ENCODE assay signal across 19 cellular contexts in genomic region chr17:41492351-41492750, GRCh38. TPM values are rescaled to one million over a fixed set of nuclear protein-coding genes. Genes with fewer than 3 reads are reported as not detected.
A peak's percentile ranks its signal among the peaks of the same experiment; 100 is the strongest.
DNase-seq lines count a peak whose midpoint lies in the region; ATAC-seq, FAIRE-seq and TF ChIP-seq lines count a peak whose summit lies in the region.
"Had no signal": no experiment of that assay in that cellular context is flagged by ENCODE, and none has a peak within 500 bp of the region (broad histone marks: within the 10 kb centered on the region; RNA-seq: fewer than 3 reads in every experiment).

No MANE protein-coding gene starts in this region.

- H3K4me3 ChIP-seq in endothelial cell of umbilical vein (replicated peaks in 1 of 3; ENCODE audit: insufficient read depth in 1 of 3, low read depth in 1 of 3, low read length in 3 of 3) (no peak overlapping the region), uterus (no peak overlapping the region)
- H3K4me3 ChIP-seq: ascending aorta, psoas muscle had no signal

- H3K4me2 ChIP-seq in endothelial cell of umbilical vein (ENCODE audit: insufficient read depth, low read length): no peak overlapping the region

- H3K9ac ChIP-seq in endothelial cell of umbilical vein (replicated peaks; ENCODE audit: extremely low read depth, insufficient read depth, low read length): no peak overlapping the region

- H3K27ac ChIP-seq in endothelial cell of umbilical vein (ENCODE audit: insufficient read depth, low read depth, low read length): no peak overlapping the region
- H3K27ac ChIP-seq in uterus: peak overlapping the region; percentile 47 to 68
- H3K27ac ChIP-seq: ascending aorta, psoas muscle had no signal

- DNase-seq in Right ventricle myocardium superior (no peak), cardiac septum (ENCODE audit: low spot score) (no peak), endothelial cell of umbilical vein (ENCODE audit: low read depth, low spot score) (no peak), midbrain (lab: John Stamatoyannopoulos, UW) (peak; percentile 15), uterus (peak; percentile 38 to 65), germinal center (ENCODE audit: low spot score) (no peak)
- DNase-seq: effector CD4-positive, alpha-beta T cell; glutamatergic neuron; kidney; NCI-H1436 treated with DMSO at 0.1 percent for 48 hours; psoas muscle; stimulated activated CD4-positive, alpha-beta T cell treated with anti-CD3 and anti-CD28 coated beads, Interleukin-2, amount 100 ng/mL, for 48 hours; stimulated activated CD8-positive, alpha-beta memory T cell treated with anti-CD3 and anti-CD28 coated beads, Interleukin-4, amount 100 ng/mL, for 48 hours had no signal

- FAIRE-seq in endothelial cell of umbilical vein (lab: Jason Lieb, UNC): no peak
- FAIRE-seq: GM12891, kidney had no signal

- dilution Hi-C loops in endothelial cell of umbilical vein (cut with MboI; ENCODE audit: extremely low pct_ligation_motif_present, low sequenced_read_pairs): no loop called here

- no peaks in the 10 kb centered on the region for H3K27me3 ChIP-seq in endothelial cell of umbilical vein (ENCODE audit: control insufficient read depth in 2 of 2, insufficient read depth in 2 of 2, low read length in 2 of 2)
- H3K27me3 ChIP-seq in uterus: no peaks in the 10 kb centered on the region
- H3K27me3 ChIP-seq: ascending aorta had no signal

- peak; percentile 16 for ATAC-seq in Right ventricle myocardium superior (ENCODE audit: poor library complexity)
- no peak for ATAC-seq in HG03196 (IDR thresholded peaks at IDR 0.05; ENCODE audit: unreplicated experiment)
- no peak for ATAC-seq in GM19324 (IDR thresholded peaks at IDR 0.05; ENCODE audit: low FRiP score, unreplicated experiment)
- ATAC-seq: psoas muscle had no signal

- no peak for TF ChIP-seq POLR2A in endothelial cell of umbilical vein (IDR thresholded peaks at IDR 0.05; ENCODE audit: low read depth, low read length)
- TF ChIP-seq POLR2A in uterus (IDR thresholded peaks at IDR 0.05): no peak

- no peaks in the 10 kb centered on the region for H3K79me2 ChIP-seq in endothelial cell of umbilical vein (ENCODE audit: control insufficient read depth, insufficient read depth, low read length)

- POLR2A ChIA-PET in endothelial cell of umbilical vein (lab: Charles Lee): interaction anchor here (1.1 kb wide), 1 partner anchor 196 kb away, joined by 3 read pairs; the partner anchor contains the start of gene EIF1

- H3K9me1 ChIP-seq in endothelial cell of umbilical vein (replicated peaks; ENCODE audit: control insufficient read depth, extremely low read depth, insufficient read depth, low read length): no peaks in the 10 kb centered on the region

- BruUV-seq in endothelial cell of umbilical vein (replicated peaks; lab: Mats Ljungman, UMichigan): no TSS peak

- TF ChIP-seq CTCF in endothelial cell of umbilical vein (IDR thresholded peaks at IDR 0.05; ENCODE audit: extremely low read depth in 1 of 2, insufficient read depth in 1 of 2, low read depth in 1 of 2, low read length in 2 of 2): no peak
- no peak for TF ChIP-seq CTCF in uterus (IDR thresholded peaks at IDR 0.05)

- H3K9me3 ChIP-seq in endothelial cell of umbilical vein (replicated peaks; ENCODE audit: control insufficient read depth, insufficient read depth, low read length): no peaks in the 10 kb centered on the region
- H3K9me3 ChIP-seq in uterus: no peaks in the 10 kb centered on the region
- H3K9me3 ChIP-seq: ascending aorta, psoas muscle had no signal

- intact Hi-C loops in Right ventricle myocardium superior (cut with DNase I): no loop called here
- intact Hi-C loops in cardiac septum (cut with DNase I): loop anchor here (10.0 kb wide), 1 partner anchor 168 kb away; no protein-coding TSS in a partner anchor
- intact Hi-C loops in endothelial cell of umbilical vein (cut with micrococcal nuclease): loop anchor here (10.0 kb wide), 2 partner anchors 88 to 688 kb away; no protein-coding TSS in a partner anchor
- intact Hi-C loops in uterus (cut with DNase I; ENCODE audit: low total_unique reads): no loop called here

- H2AFZ ChIP-seq in endothelial cell of umbilical vein (ENCODE audit: low read depth, low read length): peak overlapping the region; percentile 61

- no peaks in the 10 kb centered on the region for H4K20me1 ChIP-seq in endothelial cell of umbilical vein (replicated peaks; ENCODE audit: control insufficient read depth, extremely low read depth, insufficient read depth, low read length)

- H3K4me1 ChIP-seq in endothelial cell of umbilical vein (ENCODE audit: control insufficient read depth, extremely low read depth, insufficient read depth, low read length): peaks cover 24% of the 10 kb centered on the region
- no peaks in the 10 kb centered on the region for H3K4me1 ChIP-seq in uterus
- H3K4me1 ChIP-seq: ascending aorta, psoas muscle had no signal

- CTCF ChIA-PET in endothelial cell of umbilical vein (lab: Charles Lee): interaction anchor here (0.5 to 22.3 kb wide), 9 partner anchors 12 to 673 kb away, joined by 3 to 350 read pairs (median 4); partner anchors contain the start of gene KRT13

- H3K36me3 ChIP-seq in endothelial cell of umbilical vein (ENCODE audit: control insufficient read depth in 2 of 2, extremely low read depth in 1 of 2, insufficient read depth in 2 of 2, low read length in 2 of 2) (no peaks in the 10 kb centered on the region), uterus (no peaks in the 10 kb centered on the region)
- H3K36me3 ChIP-seq: ascending aorta had no signal

TF ChIP-seq in endothelial cell of umbilical vein, 7 proteins besides CTCF, POLR2A, EP300 and RAD21:
- no peak for TF ChIP-seq FOS (IDR thresholded peaks at IDR 0.05; ENCODE audit: borderline replicate concordance, insufficient read depth, low read length)
TF ChIP-seq in endothelial cell of umbilical vein: peak in this region for 0.

RNA-seq across cellular contexts. Expression of gene KRT36, which starts 2.6 kb away (rescaled TPM):
- total RNA-seq in Right ventricle myocardium superior (not detected), cardiac septum (not detected), endothelial cell of umbilical vein (not detected in 2 replicates), uterus (not detected)
- 0.04 and 0.11 TPM in 2 replicates for polyA plus RNA-seq in endothelial cell of umbilical vein
- polyA plus RNA-seq in endothelial cell of umbilical vein (2011; cell fraction: cytosol; rRNA removed): 0.04 TPM in 1 of 2 replicates, not detected in the other
- 0.09 TPM in 1 of 2 replicates, not detected in the other for polyA plus RNA-seq in endothelial cell of umbilical vein (2011; cell fraction: nucleus; rRNA removed)
- polyA plus RNA-seq in endothelial cell of umbilical vein (2012): not detected in 2 replicates
- 0.17 TPM in 1 of 2 replicates, not detected in the other for polyA minus RNA-seq in endothelial cell of umbilical vein
- polyA minus RNA-seq in endothelial cell of umbilical vein (2011; cell fraction: cytosol; rRNA and poly(A)+ RNA removed): not detected
- polyA minus RNA-seq in endothelial cell of umbilical vein (2011; cell fraction: nucleus; rRNA and poly(A)+ RNA removed): not detected in 2 replicates
- total RNA-seq: A673, ascending aorta, kidney, psoas muscle, temporal lobe had no signal

RNA-seq across cellular contexts. Expression of gene KRT35, which starts 11.4 kb away (rescaled TPM):
- total RNA-seq in Right ventricle myocardium superior (not detected), cardiac septum (not detected), endothelial cell of umbilical vein (not detected in 2 replicates), uterus (not detected)
- polyA plus RNA-seq in endothelial cell of umbilical vein: 0.08 TPM in 1 of 2 replicates, not detected in the other
- not detected in 2 replicates for polyA plus RNA-seq in endothelial cell of umbilical vein (2011; cell fraction: cytosol; rRNA removed)
- 0.08 TPM in 1 of 2 replicates, not detected in the other for polyA plus RNA-seq in endothelial cell of umbilical vein (2011; cell fraction: nucleus; rRNA removed)
- polyA plus RNA-seq in endothelial cell of umbilical vein (2012): not detected in 2 replicates
- polyA minus RNA-seq in endothelial cell of umbilical vein: not detected in 2 replicates
- polyA minus RNA-seq in endothelial cell of umbilical vein (2011; cell fraction: cytosol; rRNA and poly(A)+ RNA removed): not detected
- not detected in 2 replicates for polyA minus RNA-seq in endothelial cell of umbilical vein (2011; cell fraction: nucleus; rRNA and poly(A)+ RNA removed)
- total RNA-seq: A673, ascending aorta, kidney, psoas muscle, temporal lobe had no signal
- polyA plus RNA-seq: psoas muscle had no signal

RNA-seq across cellular contexts. Expression of gene KRT13, which starts 13.1 kb away (rescaled TPM):
- total RNA-seq in Right ventricle myocardium superior (not detected), cardiac septum (not detected), endothelial cell of umbilical vein (not detected in 2 replicates), uterus (1 to 10 TPM; 1.5 to 6.4 (median 3.0) TPM)
- not detected in 2 replicates for polyA plus RNA-seq in endothelial cell of umbilical vein
- not detected in 2 replicates for polyA plus RNA-seq in endothelial cell of umbilical vein (2011; cell fraction: cytosol; rRNA removed)
- not detected in 2 replicates for polyA plus RNA-seq in endothelial cell of umbilical vein (2011; cell fraction: nucleus; rRNA removed)
- polyA plus RNA-seq in endothelial cell of umbilical vein (2012): not detected in 2 replicates
- polyA minus RNA-seq in endothelial cell of umbilical vein: not detected in 2 replicates
- polyA minus RNA-seq in endothelial cell of umbilical vein (2011; cell fraction: cytosol; rRNA and poly(A)+ RNA removed): not detected
- polyA minus RNA-seq in endothelial cell of umbilical vein (2011; cell fraction: nucleus; rRNA and poly(A)+ RNA removed): not detected in 2 replicates
- total RNA-seq: A673, kidney, temporal lobe had no signal

RNA-seq across cellular contexts. Expression of gene KRT32, which starts 25.2 kb away (rescaled TPM):
- total RNA-seq in Right ventricle myocardium superior: not detected
- 0.27 TPM for total RNA-seq in cardiac septum
- not detected in 2 replicates for total RNA-seq in endothelial cell of umbilical vein
- not detected in 2 replicates for polyA plus RNA-seq in endothelial cell of umbilical vein
- not detected in 2 replicates for polyA plus RNA-seq in endothelial cell of umbilical vein (2011; cell fraction: cytosol; rRNA removed)
- not detected in 2 replicates for polyA plus RNA-seq in endothelial cell of umbilical vein (2011; cell fraction: nucleus; rRNA removed)
- polyA plus RNA-seq in endothelial cell of umbilical vein (2012): not detected in 2 replicates
- not detected in 2 replicates for polyA minus RNA-seq in endothelial cell of umbilical vein
- polyA minus RNA-seq in endothelial cell of umbilical vein (2011; cell fraction: cytosol; rRNA and poly(A)+ RNA removed): not detected
- polyA minus RNA-seq in endothelial cell of umbilical vein (2011; cell fraction: nucleus; rRNA and poly(A)+ RNA removed): not detected in 2 replicates
- not detected for total RNA-seq in uterus
- total RNA-seq: A673, ascending aorta, kidney, temporal lobe had no signal

RNA-seq across cellular contexts. Expression of gene KRT15, which starts 26.3 kb away (rescaled TPM):
- total RNA-seq in Right ventricle myocardium superior (not detected), cardiac septum (not detected), endothelial cell of umbilical vein (2.8 TPM in 2 replicates), uterus (10 to 100 TPM in 1 of 4 donors, 1 to 10 TPM in 1, under 1 TPM in 1, not detected in 1; 0.41 to 11.5 (median 1.6) TPM)
- 0.68 and 0.83 TPM in 2 replicates for polyA plus RNA-seq in endothelial cell of umbilical vein
- 1.7 and 2.4 TPM in 2 replicates for polyA plus RNA-seq in endothelial cell of umbilical vein (2011; cell fraction: cytosol; rRNA removed)
- polyA plus RNA-seq in endothelial cell of umbilical vein (2011; cell fraction: nucleus; rRNA removed): 2.2 and 3.1 TPM in 2 replicates
- 3.1 and 10.7 TPM in 2 replicates for polyA plus RNA-seq in endothelial cell of umbilical vein (2012)
- polyA minus RNA-seq in endothelial cell of umbilical vein: 0.76 and 1.6 TPM in 2 replicates
- 2.3 TPM for polyA minus RNA-seq in endothelial cell of umbilical vein (2011; cell fraction: cytosol; rRNA and poly(A)+ RNA removed)
- 0.29 and 0.43 TPM in 2 replicates for polyA minus RNA-seq in endothelial cell of umbilical vein (2011; cell fraction: nucleus; rRNA and poly(A)+ RNA removed)
- total RNA-seq: A673 had no signal

Comparison
In these comparisons a context has a peak if more than half of its experiments do, and no peak if none do; other contexts are left out.
1. intact Hi-C loops: an anchor here in cardiac septum (10.0 kb wide) and endothelial cell of umbilical vein (10.0 kb wide); none called in Right ventricle myocardium superior and uterus.
2. DNase-seq: peak in midbrain (single experiment) and uterus (2 of 2); none in Right ventricle myocardium superior (single experiment), cardiac septum (single experiment), endothelial cell of umbilical vein (single experiment) and germinal center (single experiment).